9 cellular contexts compared by ENCODE assay signal in the genomic region with DNA sequence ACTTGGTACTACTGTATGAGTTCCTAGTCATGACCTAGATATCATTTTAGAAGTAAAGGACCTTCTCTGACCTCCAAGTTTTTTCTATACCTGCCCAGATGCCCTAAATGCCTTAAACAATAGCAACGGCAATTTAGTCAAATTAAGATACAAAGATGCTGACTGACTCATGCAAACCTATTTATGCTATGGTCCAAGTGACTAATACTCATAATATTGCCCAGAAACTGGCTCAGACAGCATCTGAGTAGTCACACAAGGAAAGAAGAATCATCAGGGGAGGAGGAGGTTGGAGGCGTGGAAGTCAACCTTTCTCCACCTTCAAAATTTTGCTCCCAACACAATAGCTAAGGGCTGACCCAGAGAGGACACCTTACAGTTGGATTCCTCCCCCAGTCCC. TPM values are rescaled to one million over a fixed set of nuclear protein-coding genes. Genes with fewer than 3 reads are reported as not detected.
A peak's percentile ranks its signal among the peaks of the same experiment; 100 is the strongest.
DNase-seq lines count a peak whose midpoint lies in the region; ATAC-seq and TF ChIP-seq lines count a peak whose summit lies in the region.
"Had no signal": no experiment of that assay in that cellular context is flagged by ENCODE, and none has a peak within 500 bp of the region (broad histone marks: within the 10 kb centered on the region; RNA-seq: fewer than 3 reads in every experiment).

No MANE protein-coding gene starts in this region.

- H3K9ac ChIP-seq in DND-41 (ENCODE audit: low read depth, low read length) (no peak overlapping the region), PC-3 (ENCODE audit: low read length) (no peak overlapping the region)

- no peak for TF ChIP-seq CTCF in DND-41 (IDR thresholded peaks at IDR 0.05; ENCODE audit: borderline replicate concordance, extremely low read depth, low read length, poor library complexity, severe bottlenecking)
- no peak for TF ChIP-seq CTCF in PC-3 (conservative IDR thresholded peaks at IDR 0.05; ENCODE audit: low read depth, low read length)
- no peak for TF ChIP-seq CTCF in epithelial cell of esophagus (IDR thresholded peaks at IDR 0.05; ENCODE audit: insufficient read depth, low read depth, low read length, missing control alignments)
- no peak for TF ChIP-seq CTCF in sigmoid colon (IDR thresholded peaks at IDR 0.05)

- H3K9me2 ChIP-seq in PC-3 (replicated peaks; ENCODE audit: low read length): no peaks in the 10 kb centered on the region

- H3K36me3 ChIP-seq in DND-41 (ENCODE audit: insufficient read depth, low read length): peaks cover 65% of the 10 kb centered on the region
- H3K36me3 ChIP-seq in PC-3 (ENCODE audit: low read depth, low read length): peaks cover 12% of the 10 kb centered on the region
- H3K36me3 ChIP-seq in sigmoid colon: peaks cover 0 to 12% (median under 1%) of the 10 kb centered on the region in 4 donors

- H3K79me2 ChIP-seq in DND-41 (ENCODE audit: insufficient read depth, low read length) (peaks cover 100% of the 10 kb centered on the region), PC-3 (ENCODE audit: low read length) (peaks cover 72% of the 10 kb centered on the region)

- no peaks in the 10 kb centered on the region for H3K27me3 ChIP-seq in DND-41 (ENCODE audit: insufficient read depth, low read length, poor library complexity)
- no peaks in the 10 kb centered on the region for H3K27me3 ChIP-seq in PC-3 (ENCODE audit: low read length)
- H3K27me3 ChIP-seq in sigmoid colon: no peaks in the 10 kb centered on the region

- BruUV-seq in PC-3 (replicated peaks; lab: Mats Ljungman, UMichigan): no TSS peak

- CTCF ChIA-PET in PC-3 (lab: Charles Lee): no interaction called here

- no peak for DNase-seq in DND-41
- DNase-seq in PC-3: peak; percentile 88
- peak; percentile 93 for DNase-seq in epithelial cell of esophagus (ENCODE audit: low read depth)
- no peak for DNase-seq in sigmoid colon
- DNase-seq in NCI-H2081 (lab: John Stamatoyannopoulos, UW): no peak

- H3K27ac ChIP-seq in DND-41 (ENCODE audit: low read length): peak overlapping the region; percentile 46
- peak overlapping the region; percentile 64 for H3K27ac ChIP-seq in PC-3 (ENCODE audit: low read length)
- peak overlapping the region; percentile 84 to 98 (median 95) for H3K27ac ChIP-seq in sigmoid colon

- no peak for TF ChIP-seq EP300 in sigmoid colon (IDR thresholded peaks at IDR 0.05)

- intact Hi-C loops in PC-3 (cut with micrococcal nuclease) (loop anchor here (5.0 kb wide), 2 partner anchors 42 to 68 kb away; no protein-coding TSS in a partner anchor), sigmoid colon (cut with DNase I) (no loop called here)

- H2AFZ ChIP-seq in DND-41 (ENCODE audit: low read depth, low read length) (no peak overlapping the region), PC-3 (ENCODE audit: low read length) (no peak overlapping the region)

- POLR2A ChIA-PET in PC-3 (lab: Charles Lee; ENCODE audit: unreplicated experiment): no interaction called here

- no peak for TF ChIP-seq POLR2A in sigmoid colon (IDR thresholded peaks at IDR 0.05)

- H4K20me1 ChIP-seq in DND-41 (ENCODE audit: insufficient read depth, low read length): peaks cover 35% of the 10 kb centered on the region; the same call in 1 of the 2 replicates
- no peaks in the 10 kb centered on the region for H4K20me1 ChIP-seq in PC-3 (ENCODE audit: low read length)

- H3F3A ChIP-seq in PC-3 (ENCODE audit: low read length, unreplicated experiment): no peaks in the 10 kb centered on the region

- H3K9me3 ChIP-seq in DND-41 (ENCODE audit: insufficient read depth, low read length, severe bottlenecking) (no peaks in the 10 kb centered on the region), PC-3 (ENCODE audit: low read length) (no peaks in the 10 kb centered on the region), sigmoid colon (no peaks in the 10 kb centered on the region)

- H3K4me1 ChIP-seq in DND-41 (ENCODE audit: insufficient read depth, low read length) (peaks cover 71% of the 10 kb centered on the region), PC-3 (ENCODE audit: insufficient read depth, low read length) (peaks cover 61% of the 10 kb centered on the region), sigmoid colon (peaks cover 0 to 98% (median 97%) of the 10 kb centered on the region in 4 donors)

- ATAC-seq in DND-41 (ENCODE audit: insufficient read depth, low read depth): no peak
- peak; percentile 41 for ATAC-seq in PC-3
- ATAC-seq in GM21786 (IDR thresholded peaks at IDR 0.05; ENCODE audit: unreplicated experiment): no peak
- ATAC-seq in GM19035 (IDR thresholded peaks at IDR 0.05; ENCODE audit: unreplicated experiment): no peak
- ATAC-seq in HG02571 (IDR thresholded peaks at IDR 0.05; ENCODE audit: unreplicated experiment): no peak

- no peak overlapping the region for H3K4me3 ChIP-seq in DND-41 (ENCODE audit: low read depth in 1 of 2, low read length in 2 of 2)
- H3K4me3 ChIP-seq in PC-3 (ENCODE audit: low read length): no peak overlapping the region
- H3K4me3 ChIP-seq in epithelial cell of esophagus (ENCODE audit: low read length): no peak overlapping the region
- H3K4me3 ChIP-seq in sigmoid colon: no peak overlapping the region

- H3K4me2 ChIP-seq in DND-41 (ENCODE audit: insufficient read depth, low read length): no peak overlapping the region
- H3K4me2 ChIP-seq in PC-3 (ENCODE audit: low read length): no peak overlapping the region

- WGBS in sigmoid colon, 2 donors: 80 to 86% methylated on average over 2 of the region's 2 CpGs

RNA-seq across cellular contexts. Expression of a gene that starts 6.8 kb away (rescaled TPM):
- 15.4 and 16.9 TPM in 2 replicates for total RNA-seq in PC-3 (2014; rRNA removed)
- total RNA-seq in sigmoid colon: 100 to 1,000 TPM in 1 of 4 donors, 10 to 100 TPM in 3; 72.1 to 115 (median 79.2) TPM
- polyA plus RNA-seq in sigmoid colon: 10 to 100 TPM in 1 of 3 donors, 1 to 10 TPM in 2; 8.4 to 15.0 (median 9.9) TPM

RNA-seq across cellular contexts. Expression of a gene that starts 38.5 kb away (rescaled TPM):
- not detected in 2 replicates for total RNA-seq in PC-3 (2014; rRNA removed)
- under 1 TPM in 1 of 4 donors, not detected in 3; under 0.01 TPM for total RNA-seq in sigmoid colon
- 1 to 10 TPM in 1 of 3 donors, not detected in 2; 3.5 TPM for polyA plus RNA-seq in sigmoid colon
- polyA plus RNA-seq: neural cell had no signal

RNA-seq across cellular contexts. Expression of a gene that starts 45.5 kb away (rescaled TPM):
- total RNA-seq in PC-3 (2014; rRNA removed) (not detected in 2 replicates), sigmoid colon (under 1 TPM in 3 of 4 donors, not detected in 1; 0.36 to 0.95 (median 0.49) TPM)
- 1 to 10 TPM in 1 of 3 donors, not detected in 2; 3.3 TPM for polyA plus RNA-seq in sigmoid colon
- polyA plus RNA-seq: neural cell had no signal

Comparison
In these comparisons a context has a peak if more than half of its experiments do, and no peak if none do; other contexts are left out.
1. DNase-seq: peak in PC-3 (single experiment) and epithelial cell of esophagus (single experiment); none in DND-41 (single experiment), sigmoid colon (single experiment) and NCI-H2081 (0 of 2).
2. Peak in every context shown above with its lines, with median percentiles within 50 percentile points of each other: H3K27ac ChIP-seq.